Comparison of ENCODE assay signal across 12 cellular contexts in genomic region chr11:115616941-115617340, GRCh38.
DNase-seq lines count a peak whose midpoint lies in the region; TF ChIP-seq lines count a peak whose summit lies in the region.
"Had no signal": no experiment of that assay in that cellular context is flagged by ENCODE, and none has a peak within 500 bp of the region (broad histone marks: within the 10 kb centered on the region; RNA-seq: fewer than 3 reads in every experiment).

No MANE protein-coding gene starts in this region.

- H3K9me3 Mint-ChIP-seq in nephron: peaks cover 3% of the 10 kb centered on the region
- H3K9me3 Mint-ChIP-seq: effector memory CD8-positive, alpha-beta T cell had no signal

- H3K27ac Mint-ChIP-seq in nephron: peak overlapping the region; percentile 3 to 47 (median 42)
- H3K27ac Mint-ChIP-seq: effector memory CD8-positive, alpha-beta T cell had no signal

- H3K9me3 ChIP-seq in sigmoid colon: no peaks in the 10 kb centered on the region

- H3K4me1 ChIP-seq in sigmoid colon: peaks cover 0 to 21% (median 0%) of the 10 kb centered on the region in 4 donors

- H3K4me3 Mint-ChIP-seq in nephron: no peak overlapping the region
- H3K4me3 Mint-ChIP-seq: effector memory CD8-positive, alpha-beta T cell had no signal

- H3K27ac ChIP-seq in sigmoid colon: no peak overlapping the region
- H3K27ac ChIP-seq: KMS-11 had no signal

- no peaks in the 10 kb centered on the region for H3K36me3 ChIP-seq in sigmoid colon

- DNase-seq in COLO829 (ENCODE audit: low spot score) (peak; percentile 60), NB4 (ENCODE audit: low read depth) (peak; percentile 86), choroid plexus epithelial cell (ENCODE audit: low read depth) (peak; percentile 11), retina (no peak), sigmoid colon (no peak), SIG-M5 (lab: John Stamatoyannopoulos, UW) (no peak)
- DNase-seq in stimulated activated CD8-positive, alpha-beta memory T cell treated with anti-CD3 and anti-CD28 coated beads, Interleukin-4, amount 100 ng/mL, for 48 hours: no peak
- DNase-seq: effector memory CD8-positive, alpha-beta T cell; GOT3; midbrain had no signal

- intact Hi-C loops in sigmoid colon (cut with DNase I): no loop called here

- 27 to 33% methylated on average over 3 of the region's 3 CpGs for WGBS in sigmoid colon, 2 donors

- H3K36me3 Mint-ChIP-seq in nephron (ENCODE audit: low read depth): no peaks in the 10 kb centered on the region

- H3K4me1 Mint-ChIP-seq in nephron: peaks cover 50% of the 10 kb centered on the region

- H3K4me3 ChIP-seq in NB4 (ENCODE audit: low read depth, low read length) (no peak overlapping the region), choroid plexus epithelial cell (ENCODE audit: low read depth, low read length) (no peak overlapping the region), sigmoid colon (no peak overlapping the region)

- TF ChIP-seq CTCF in NB4 (IDR thresholded peaks at IDR 0.05; ENCODE audit: low read depth, low read length) (no peak), choroid plexus epithelial cell (conservative IDR thresholded peaks at IDR 0.05; ENCODE audit: low read depth, low read length) (no peak), nephron (IDR thresholded peaks at IDR 0.05; ENCODE audit: unreplicated experiment in 3 of 3) (no peak), sigmoid colon (IDR thresholded peaks at IDR 0.05) (no peak)

- TF ChIP-seq EP300 in sigmoid colon (IDR thresholded peaks at IDR 0.05): no peak

- H3K27me3 Mint-ChIP-seq in nephron (ENCODE audit: low read depth): peaks cover 56% of the 10 kb centered on the region

- H3K27me3 ChIP-seq in sigmoid colon: no peaks in the 10 kb centered on the region

- TF ChIP-seq POLR2A in NB4 (IDR thresholded peaks at IDR 0.05; ENCODE audit: extremely low read depth, insufficient read length): no peak
- TF ChIP-seq POLR2A in sigmoid colon (IDR thresholded peaks at IDR 0.05): no peak

Comparison
In these comparisons a context has a peak if more than half of its experiments do, and no peak if none do; other contexts are left out.
1. DNase-seq: peak in COLO829 (single experiment), NB4 (single experiment) and choroid plexus epithelial cell (single experiment); none in retina (single experiment), stimulated activated CD8-positive, alpha-beta memory T cell treated with anti-CD3 and anti-CD28 coated beads, Interleukin-4, amount 100 ng/mL, for 48 hours (single experiment), sigmoid colon (single experiment) and SIG-M5 (single experiment).